In genomic region chr22:17513612-17514011, GRCh38 we compare ENCODE assay signal across 1 cellular context.
TF ChIP-seq lines count a peak whose summit lies in the region.

No MANE protein-coding gene starts in this region.

TF ChIP-seq in K562, 482 proteins besides CTCF, POLR2A, EP300 and RAD21 (continued from another document):
- TF ChIP-seq ZNF407 (IDR thresholded peaks at IDR 0.05; ENCODE audit: low read depth): no peak
- TF ChIP-seq MTA2 (IDR thresholded peaks at IDR 0.05; ENCODE audit: low read depth): no peak
- TF ChIP-seq HNRNPH1 (optimal IDR thresholded peaks at IDR 0.05; ENCODE audit: low read depth, low read length): no peak
- no peak for TF ChIP-seq SIRT6 (IDR thresholded peaks at IDR 0.05; ENCODE audit: low read depth, low read length)
- TF ChIP-seq ZNF398 (CRISPR knock-in tag; IDR thresholded peaks at IDR 0.05): no peak
- no peak for TF ChIP-seq ZFX (CRISPR knock-in tag; IDR thresholded peaks at IDR 0.05)
- TF ChIP-seq SOX6 (IDR thresholded peaks at IDR 0.05): no peak
- TF ChIP-seq TAF7 (tag; IDR thresholded peaks at IDR 0.05): no peak
- no peak for TF ChIP-seq MAFF (IDR thresholded peaks at IDR 0.05; ENCODE audit: low read length)
- TF ChIP-seq KLF16 (IDR thresholded peaks at IDR 0.05): no peak
- no peak for TF ChIP-seq GABPB1 (CRISPR knock-in tag; IDR thresholded peaks at IDR 0.05)
- TF ChIP-seq ZNF766 (CRISPR knock-in tag; conservative IDR thresholded peaks at IDR 0.05): no peak
- no peak for TF ChIP-seq ETV1 (tag; conservative IDR thresholded peaks at IDR 0.05; ENCODE audit: low read depth)
- no peak for TF ChIP-seq ZMIZ1 (IDR thresholded peaks at IDR 0.05; ENCODE audit: low read depth in 2 of 2, low read length in 2 of 2)
